ENCODE assay signal across 18 cellular contexts in the genomic region with DNA sequence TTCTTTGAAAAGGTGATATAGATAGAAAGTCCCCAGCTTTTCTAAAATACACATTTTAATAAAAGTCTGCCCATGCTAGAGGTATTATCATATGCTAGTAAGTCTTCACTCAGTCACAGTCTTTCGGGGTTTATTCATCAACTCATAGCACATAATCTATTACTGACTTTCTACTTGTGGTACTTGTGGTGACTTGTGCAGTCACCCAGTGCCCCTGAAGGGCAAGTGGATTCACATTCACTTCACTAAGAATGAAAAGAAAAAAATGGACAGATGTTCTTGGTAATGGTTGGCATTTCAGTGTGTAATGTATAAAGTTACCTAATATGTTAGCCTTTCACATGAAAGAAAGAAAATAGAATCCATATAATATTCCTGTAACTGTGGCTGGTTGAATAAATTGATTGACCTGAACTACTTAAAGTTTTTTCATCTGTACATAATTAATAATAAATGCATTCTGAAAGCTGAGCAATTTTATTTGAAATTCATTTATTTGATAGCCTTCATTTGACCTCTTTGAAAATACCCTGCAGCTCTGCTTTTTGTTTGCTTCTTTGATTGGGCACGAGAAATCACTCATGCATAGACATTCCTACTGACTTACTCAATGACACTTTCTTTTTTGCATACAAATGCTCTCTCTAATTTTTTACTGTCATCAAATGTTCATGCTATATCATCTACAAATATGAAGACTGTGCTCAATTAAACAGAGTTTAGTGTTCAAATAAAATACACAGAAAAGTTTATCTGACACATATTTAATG. TPM values are rescaled to one million over a fixed set of nuclear protein-coding genes. Genes with fewer than 3 reads are reported as not detected.
DNase-seq lines count a peak whose midpoint lies in the region; ATAC-seq lines count a peak whose summit lies in the region.
"Had no signal": no experiment of that assay in that cellular context is flagged by ENCODE, and none has a peak within 500 bp of the region (broad histone marks: within the 10 kb centered on the region; RNA-seq: fewer than 3 reads in every experiment).

No MANE protein-coding gene starts in this region.

- no peaks in the 10 kb centered on the region for H3K36me3 Mint-ChIP-seq in activated T-cell treated with anti-CD3 and anti-CD28 coated beads, Interleukin-2, amount 50 U/mL, for 24 hours (ENCODE audit: low read depth)

- DNase-seq in M059J (ENCODE audit: low read depth) (peak; percentile 68), kidney glomerular epithelial cell (lab: John Stamatoyannopoulos, UW) (peak; percentile 71), AG20443 (ENCODE audit: low spot score) (no peak), NCI-H2081 treated with DMSO at 0.1 percent for 48 hours (lab: John Stamatoyannopoulos, UW) (no peak), HuH-7 (ENCODE audit: low spot score) (no peak)
- DNase-seq in activated T-cell treated with anti-CD3 and anti-CD28 coated beads, Interleukin-2, amount 50 U/mL, for 24 hours: no peak
- DNase-seq: activated T-cell treated with anti-CD3 and anti-CD28 coated beads, Interleukin-2, amount 50 U/mL, for 72 hours; caudate nucleus; COR-L47; islet precursor cell; NCI-H2029; NCI-H526 treated with DMSO at 0.1 percent for 48 hours; occipital lobe; OCI-M1; stimulated activated CD4-positive, alpha-beta T cell treated with anti-CD3 and anti-CD28 coated beads, Interleukin-4, amount 100 ng/mL, for 1 hour; stimulated activated CD8-positive, alpha-beta memory T cell treated with anti-CD3 and anti-CD28 coated beads, Interleukin-4, amount 100 ng/mL, for 48 hours had no signal

- H3K4me3 Mint-ChIP-seq in activated T-cell treated with anti-CD3 and anti-CD28 coated beads, Interleukin-2, amount 50 U/mL, for 24 hours: no peak overlapping the region
- H3K4me3 Mint-ChIP-seq: activated T-cell treated with anti-CD3 and anti-CD28 coated beads, Interleukin-2, amount 50 U/mL, for 72 hours had no signal

- H3K4me1 Mint-ChIP-seq in activated T-cell treated with anti-CD3 and anti-CD28 coated beads, Interleukin-2, amount 50 U/mL, for 24 hours (ENCODE audit: low read depth): no peaks in the 10 kb centered on the region

- no peaks in the 10 kb centered on the region for H3K9me3 Mint-ChIP-seq in activated T-cell treated with anti-CD3 and anti-CD28 coated beads, Interleukin-2, amount 50 U/mL, for 24 hours
- H3K9me3 Mint-ChIP-seq: activated T-cell treated with anti-CD3 and anti-CD28 coated beads, Interleukin-2, amount 50 U/mL, for 72 hours had no signal

- ATAC-seq in GM18868 (IDR thresholded peaks at IDR 0.05; ENCODE audit: unreplicated experiment) (peak; percentile 48), HG03060 (IDR thresholded peaks at IDR 0.05; ENCODE audit: low read depth, unreplicated experiment) (peak; percentile 55)
- ATAC-seq: activated T-cell treated with anti-CD3 and anti-CD28 coated beads, Interleukin-2, amount 50 U/mL, for 72 hours had no signal

- H3K27me3 Mint-ChIP-seq in activated T-cell treated with anti-CD3 and anti-CD28 coated beads, Interleukin-2, amount 50 U/mL, for 24 hours: peaks cover 28% of the 10 kb centered on the region

- no peak overlapping the region for H3K27ac Mint-ChIP-seq in activated T-cell treated with anti-CD3 and anti-CD28 coated beads, Interleukin-2, amount 50 U/mL, for 24 hours
- H3K27ac Mint-ChIP-seq: activated T-cell treated with anti-CD3 and anti-CD28 coated beads, Interleukin-2, amount 50 U/mL, for 72 hours had no signal

RNA-seq across cellular contexts. Expression of gene ZNF330, which starts 39.5 kb away (rescaled TPM):
- total RNA-seq in M059J (2014; rRNA removed; shearing (Covaris generic)): 28.1 and 30.4 TPM in 2 replicates

RNA-seq across cellular contexts. Expression of gene RNF150, which starts 47.9 kb away (rescaled TPM):
- total RNA-seq in M059J (2014; rRNA removed; shearing (Covaris generic)): 1.8 and 4.0 TPM in 2 replicates

Comparison
In these comparisons a context has a peak if more than half of its experiments do, and no peak if none do; other contexts are left out.
1. DNase-seq: peak in M059J (single experiment) and kidney glomerular epithelial cell (single experiment); none in activated T-cell treated with anti-CD3 and anti-CD28 coated beads, Interleukin-2, amount 50 U/mL, for 24 hours (single experiment), AG20443 (single experiment), NCI-H2081 treated with DMSO at 0.1 percent for 48 hours (single experiment) and HuH-7 (single experiment).